ENCODE assay signal across 9 cellular contexts in genomic region chr13:111177081-111177711, GRCh38.
A peak's percentile ranks its signal among the peaks of the same experiment; 100 is the strongest.
DNase-seq lines count a peak whose midpoint lies in the region; ATAC-seq and TF ChIP-seq lines count a peak whose summit lies in the region.
"Had no signal": no experiment of that assay in that cellular context is flagged by ENCODE, and none has a peak within 500 bp of the region (broad histone marks: within the 10 kb centered on the region; RNA-seq: fewer than 3 reads in every experiment).

No MANE protein-coding gene starts in this region.

- no peak overlapping the region for H3K4me2 ChIP-seq in parathyroid adenoma (ENCODE audit: low read length)

- peak overlapping the region; percentile 79 for H3K27ac Mint-ChIP-seq in activated CD4-positive, alpha-beta memory T cell treated with anti-CD3 and anti-CD28 coated beads for 36 hours

- H3K4me1 Mint-ChIP-seq in activated CD4-positive, alpha-beta memory T cell treated with anti-CD3 and anti-CD28 coated beads for 36 hours (ENCODE audit: low read depth), result peaks cover 65% of the 10 kb centered on the region

- H3K27me3 ChIP-seq in parathyroid adenoma (ENCODE audit: control insufficient read depth, insufficient read depth, low read length), result no peaks in the 10 kb centered on the region

- peak overlapping the region; percentile 69 for H3K27ac ChIP-seq in parathyroid adenoma

- H3K4me3 ChIP-seq in fibroblast of pulmonary artery (replicated peaks; ENCODE audit: low read depth, low read length) (no peak overlapping the region), parathyroid adenoma (ENCODE audit: low read depth, low read length) (no peak overlapping the region)
- H3K4me3 ChIP-seq: K562 had no signal

- TF ChIP-seq CTCF in fibroblast of pulmonary artery (IDR thresholded peaks at IDR 0.05; ENCODE audit: low read length, missing control alignments) (no peak), parathyroid adenoma (IDR thresholded peaks at IDR 0.05) (no peak)

- CTCF ChIA-PET in activated CD4-positive, alpha-beta memory T cell treated with anti-CD3 and anti-CD28 coated beads for 36 hours (lab: Charles Lee), result no interaction called here

- H3K9me3 Mint-ChIP-seq in activated CD4-positive, alpha-beta memory T cell treated with anti-CD3 and anti-CD28 coated beads for 36 hours, result peaks cover 7% of the 10 kb centered on the region

- H3K79me2 ChIP-seq in parathyroid adenoma, result peaks cover 27% of the 10 kb centered on the region

- POLR2A ChIA-PET in activated CD4-positive, alpha-beta memory T cell treated with anti-CD3 and anti-CD28 coated beads for 36 hours (lab: Charles Lee), result no interaction called here

- no peaks in the 10 kb centered on the region for H3K27me3 Mint-ChIP-seq in activated CD4-positive, alpha-beta memory T cell treated with anti-CD3 and anti-CD28 coated beads for 36 hours

- no peak overlapping the region for H3K9ac ChIP-seq in parathyroid adenoma

- H3K4me3 Mint-ChIP-seq in activated CD4-positive, alpha-beta memory T cell treated with anti-CD3 and anti-CD28 coated beads for 36 hours, result no peak overlapping the region

- H3K4me1 ChIP-seq in parathyroid adenoma, result no peaks in the 10 kb centered on the region

- H3K36me3 ChIP-seq in parathyroid adenoma (ENCODE audit: control insufficient read depth, insufficient read depth, low read length), result no peaks in the 10 kb centered on the region

- peaks cover 29% of the 10 kb centered on the region for H3K36me3 Mint-ChIP-seq in activated CD4-positive, alpha-beta memory T cell treated with anti-CD3 and anti-CD28 coated beads for 36 hours

- intact Hi-C loops in activated CD4-positive, alpha-beta memory T cell treated with anti-CD3 and anti-CD28 coated beads for 36 hours (cut with micrococcal nuclease), result no loop called here

- H3K9me3 ChIP-seq in parathyroid adenoma (ENCODE audit: control insufficient read depth, low read length), result no peaks in the 10 kb centered on the region

- H2AFZ ChIP-seq in parathyroid adenoma, result no peak overlapping the region

- ATAC-seq in GM18868 (IDR thresholded peaks at IDR 0.05; ENCODE audit: unreplicated experiment), result peak; percentile 70
- peak; percentile 59 for ATAC-seq in HG03103 (IDR thresholded peaks at IDR 0.05; ENCODE audit: low read depth, unreplicated experiment)
- ATAC-seq: K562 had no signal

- peak; percentile 69 for DNase-seq in activated CD4-positive, alpha-beta memory T cell treated with anti-CD3 and anti-CD28 coated beads for 36 hours
- DNase-seq in fibroblast of pulmonary artery (ENCODE audit: low read depth), result peak; percentile 90
- DNase-seq in GDM1 (lab: John Stamatoyannopoulos, UW), result no peak
- DNase-seq in iPS-NIHi11 (ENCODE audit: low spot score), result no peak
- no peak for DNase-seq in cerebellar nuclear complex (lab: John Stamatoyannopoulos, UW)

Comparison
In these comparisons a context has a peak if more than half of its experiments do, and no peak if none do; other contexts are left out.
1. DNase-seq: peak in activated CD4-positive, alpha-beta memory T cell treated with anti-CD3 and anti-CD28 coated beads for 36 hours (single experiment) and fibroblast of pulmonary artery (single experiment); none in GDM1 (single experiment), iPS-NIHi11 (single experiment) and cerebellar nuclear complex (0 of 2).